1 cellular context compared by ENCODE assay signal in the genomic region with DNA sequence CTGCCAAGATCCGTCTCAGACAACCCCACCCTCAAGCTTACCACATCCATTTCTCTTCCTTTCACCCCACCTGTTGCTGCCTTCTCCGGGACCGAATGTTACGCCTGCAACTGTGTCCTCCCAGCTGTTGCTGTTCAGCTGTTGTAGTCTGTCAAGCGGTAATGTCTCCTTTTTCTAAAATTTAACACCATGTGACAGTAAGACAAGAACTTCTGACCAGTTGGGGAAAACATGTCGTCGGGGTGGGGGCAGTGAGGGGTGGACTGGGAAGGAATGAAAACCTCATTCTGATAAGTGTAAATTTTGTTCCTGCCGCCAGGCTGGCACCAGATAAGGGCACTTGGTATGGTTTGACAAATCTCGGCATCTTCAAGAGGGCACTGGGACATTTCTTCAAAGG.
TF ChIP-seq lines count a peak whose summit lies in the region.

No MANE protein-coding gene starts in this region.

TF ChIP-seq in GM23338, 12 proteins besides CTCF, POLR2A, EP300 and RAD21 (continued from another document):
- TF ChIP-seq, protein P1, sequence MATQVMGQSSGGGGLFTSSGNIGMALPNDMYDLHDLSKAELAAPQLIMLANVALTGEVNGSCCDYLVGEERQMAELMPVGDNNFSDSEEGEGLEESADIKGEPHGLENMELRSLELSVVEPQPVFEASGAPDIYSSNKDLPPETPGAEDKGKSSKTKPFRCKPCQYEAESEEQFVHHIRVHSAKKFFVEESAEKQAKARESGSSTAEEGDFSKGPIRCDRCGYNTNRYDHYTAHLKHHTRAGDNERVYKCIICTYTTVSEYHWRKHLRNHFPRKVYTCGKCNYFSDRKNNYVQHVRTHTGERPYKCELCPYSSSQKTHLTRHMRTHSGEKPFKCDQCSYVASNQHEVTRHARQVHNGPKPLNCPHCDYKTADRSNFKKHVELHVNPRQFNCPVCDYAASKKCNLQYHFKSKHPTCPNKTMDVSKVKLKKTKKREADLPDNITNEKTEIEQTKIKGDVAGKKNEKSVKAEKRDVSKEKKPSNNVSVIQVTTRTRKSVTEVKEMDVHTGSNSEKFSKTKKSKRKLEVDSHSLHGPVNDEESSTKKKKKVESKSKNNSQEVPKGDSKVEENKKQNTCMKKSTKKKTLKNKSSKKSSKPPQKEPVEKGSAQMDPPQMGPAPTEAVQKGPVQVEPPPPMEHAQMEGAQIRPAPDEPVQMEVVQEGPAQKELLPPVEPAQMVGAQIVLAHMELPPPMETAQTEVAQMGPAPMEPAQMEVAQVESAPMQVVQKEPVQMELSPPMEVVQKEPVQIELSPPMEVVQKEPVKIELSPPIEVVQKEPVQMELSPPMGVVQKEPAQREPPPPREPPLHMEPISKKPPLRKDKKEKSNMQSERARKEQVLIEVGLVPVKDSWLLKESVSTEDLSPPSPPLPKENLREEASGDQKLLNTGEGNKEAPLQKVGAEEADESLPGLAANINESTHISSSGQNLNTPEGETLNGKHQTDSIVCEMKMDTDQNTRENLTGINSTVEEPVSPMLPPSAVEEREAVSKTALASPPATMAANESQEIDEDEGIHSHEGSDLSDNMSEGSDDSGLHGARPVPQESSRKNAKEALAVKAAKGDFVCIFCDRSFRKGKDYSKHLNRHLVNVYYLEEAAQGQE (IDR thresholded peaks at IDR 0.05; ENCODE audit: unreplicated experiment), result no peak
- TF ChIP-seq POLR2AphosphoS5 (IDR thresholded peaks at IDR 0.05; ENCODE audit: low read depth), result no peak
- TF ChIP-seq, protein P2, sequence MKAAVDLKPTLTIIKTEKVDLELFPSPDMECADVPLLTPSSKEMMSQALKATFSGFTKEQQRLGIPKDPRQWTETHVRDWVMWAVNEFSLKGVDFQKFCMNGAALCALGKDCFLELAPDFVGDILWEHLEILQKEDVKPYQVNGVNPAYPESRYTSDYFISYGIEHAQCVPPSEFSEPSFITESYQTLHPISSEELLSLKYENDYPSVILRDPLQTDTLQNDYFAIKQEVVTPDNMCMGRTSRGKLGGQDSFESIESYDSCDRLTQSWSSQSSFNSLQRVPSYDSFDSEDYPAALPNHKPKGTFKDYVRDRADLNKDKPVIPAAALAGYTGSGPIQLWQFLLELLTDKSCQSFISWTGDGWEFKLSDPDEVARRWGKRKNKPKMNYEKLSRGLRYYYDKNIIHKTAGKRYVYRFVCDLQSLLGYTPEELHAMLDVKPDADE (IDR thresholded peaks at IDR 0.05), result no peak
- no peak for TF ChIP-seq ZNF114 (CRISPR knock-in tag; IDR thresholded peaks at IDR 0.05)
- no peak for TF ChIP-seq EZH2 (IDR thresholded peaks at IDR 0.05; ENCODE audit: low read depth, unreplicated experiment)
- TF ChIP-seq ZNF331 (CRISPR knock-in tag; IDR thresholded peaks at IDR 0.05; ENCODE audit: low read depth), result no peak
- TF ChIP-seq JUNB (IDR thresholded peaks at IDR 0.05; ENCODE audit: unreplicated experiment), result no peak
- TF ChIP-seq, protein P3, sequence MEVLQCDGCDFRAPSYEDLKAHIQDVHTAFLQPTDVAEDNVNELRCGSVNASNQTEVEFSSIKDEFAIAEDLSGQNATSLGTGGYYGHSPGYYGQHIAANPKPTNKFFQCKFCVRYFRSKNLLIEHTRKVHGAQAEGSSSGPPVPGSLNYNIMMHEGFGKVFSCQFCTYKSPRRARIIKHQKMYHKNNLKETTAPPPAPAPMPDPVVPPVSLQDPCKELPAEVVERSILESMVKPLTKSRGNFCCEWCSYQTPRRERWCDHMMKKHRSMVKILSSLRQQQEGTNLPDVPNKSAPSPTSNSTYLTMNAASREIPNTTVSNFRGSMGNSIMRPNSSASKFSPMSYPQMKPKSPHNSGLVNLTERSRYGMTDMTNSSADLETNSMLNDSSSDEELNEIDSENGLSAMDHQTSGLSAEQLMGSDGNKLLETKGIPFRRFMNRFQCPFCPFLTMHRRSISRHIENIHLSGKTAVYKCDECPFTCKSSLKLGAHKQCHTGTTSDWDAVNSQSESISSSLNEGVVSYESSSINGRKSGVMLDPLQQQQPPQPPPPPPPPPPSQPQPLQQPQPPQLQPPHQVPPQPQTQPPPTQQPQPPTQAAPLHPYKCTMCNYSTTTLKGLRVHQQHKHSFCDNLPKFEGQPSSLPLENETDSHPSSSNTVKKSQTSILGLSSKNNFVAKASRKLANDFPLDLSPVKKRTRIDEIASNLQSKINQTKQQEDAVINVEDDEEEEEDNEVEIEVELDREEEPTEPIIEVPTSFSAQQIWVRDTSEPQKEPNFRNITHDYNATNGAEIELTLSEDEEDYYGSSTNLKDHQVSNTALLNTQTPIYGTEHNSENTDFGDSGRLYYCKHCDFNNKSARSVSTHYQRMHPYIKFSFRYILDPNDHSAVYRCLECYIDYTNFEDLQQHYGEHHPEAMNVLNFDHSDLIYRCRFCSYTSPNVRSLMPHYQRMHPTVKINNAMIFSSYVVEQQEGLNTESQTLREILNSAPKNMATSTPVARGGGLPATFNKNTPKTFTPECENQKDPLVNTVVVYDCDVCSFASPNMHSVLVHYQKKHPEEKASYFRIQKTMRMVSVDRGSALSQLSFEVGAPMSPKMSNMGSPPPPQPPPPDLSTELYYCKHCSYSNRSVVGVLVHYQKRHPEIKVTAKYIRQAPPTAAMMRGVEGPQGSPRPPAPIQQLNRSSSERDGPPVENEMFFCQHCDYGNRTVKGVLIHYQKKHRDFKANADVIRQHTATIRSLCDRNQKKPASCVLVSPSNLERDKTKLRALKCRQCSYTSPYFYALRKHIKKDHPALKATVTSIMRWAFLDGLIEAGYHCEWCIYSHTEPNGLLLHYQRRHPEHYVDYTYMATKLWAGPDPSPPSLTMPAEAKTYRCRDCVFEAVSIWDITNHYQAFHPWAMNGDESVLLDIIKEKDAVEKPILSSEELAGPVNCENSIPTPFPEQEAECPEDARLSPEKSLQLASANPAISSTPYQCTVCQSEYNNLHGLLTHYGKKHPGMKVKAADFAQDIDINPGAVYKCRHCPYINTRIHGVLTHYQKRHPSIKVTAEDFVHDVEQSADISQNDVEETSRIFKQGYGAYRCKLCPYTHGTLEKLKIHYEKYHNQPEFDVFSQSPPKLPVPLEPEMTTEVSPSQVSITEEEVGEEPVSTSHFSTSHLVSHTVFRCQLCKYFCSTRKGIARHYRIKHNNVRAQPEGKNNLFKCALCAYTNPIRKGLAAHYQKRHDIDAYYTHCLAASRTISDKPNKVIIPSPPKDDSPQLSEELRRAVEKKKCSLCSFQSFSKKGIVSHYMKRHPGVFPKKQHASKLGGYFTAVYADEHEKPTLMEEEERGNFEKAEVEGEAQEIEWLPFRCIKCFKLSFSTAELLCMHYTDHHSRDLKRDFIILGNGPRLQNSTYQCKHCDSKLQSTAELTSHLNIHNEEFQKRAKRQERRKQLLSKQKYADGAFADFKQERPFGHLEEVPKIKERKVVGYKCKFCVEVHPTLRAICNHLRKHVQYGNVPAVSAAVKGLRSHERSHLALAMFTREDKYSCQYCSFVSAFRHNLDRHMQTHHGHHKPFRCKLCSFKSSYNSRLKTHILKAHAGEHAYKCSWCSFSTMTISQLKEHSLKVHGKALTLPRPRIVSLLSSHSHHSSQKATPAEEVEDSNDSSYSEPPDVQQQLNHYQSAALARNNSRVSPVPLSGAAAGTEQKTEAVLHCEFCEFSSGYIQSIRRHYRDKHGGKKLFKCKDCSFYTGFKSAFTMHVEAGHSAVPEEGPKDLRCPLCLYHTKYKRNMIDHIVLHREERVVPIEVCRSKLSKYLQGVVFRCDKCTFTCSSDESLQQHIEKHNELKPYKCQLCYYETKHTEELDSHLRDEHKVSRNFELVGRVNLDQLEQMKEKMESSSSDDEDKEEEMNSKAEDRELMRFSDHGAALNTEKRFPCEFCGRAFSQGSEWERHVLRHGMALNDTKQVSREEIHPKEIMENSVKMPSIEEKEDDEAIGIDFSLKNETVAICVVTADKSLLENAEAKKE (CRISPR knock-in tag; IDR thresholded peaks at IDR 0.05), result no peak
